In genomic region chr12:18224745-18225144, GRCh38 we compare ENCODE assay signal across 8 cellular contexts. TPM values are rescaled to one million over a fixed set of nuclear protein-coding genes. Genes with fewer than 3 reads are reported as not detected.
DNase-seq lines count a peak whose midpoint lies in the region; ATAC-seq, FAIRE-seq and TF ChIP-seq lines count a peak whose summit lies in the region.

No MANE protein-coding gene starts in this region.

- peak; percentile 18 for DNase-seq in D721Med (ENCODE audit: insufficient read length, low spot score)
- peak; percentile 4 to 65 for DNase-seq in SJCRH30
- DNase-seq in hepatocyte (ENCODE audit: low spot score) = peak; percentile 48
- no peak for DNase-seq in stimulated activated CD4-positive, alpha-beta T cell treated with anti-CD3 and anti-CD28 coated beads, Interleukin-4, amount 100 ng/mL, for 1 hour
- DNase-seq in stimulated activated CD4-positive, alpha-beta T cell treated with anti-CD3 and anti-CD28 coated beads, Interleukin-2, amount 100 ng/mL, for 24 hours = no peak

- H2AFZ ChIP-seq in hepatocyte = no peak overlapping the region

- FAIRE-seq in D721Med (lab: Jason Lieb, UNC) = peak; percentile 96

- H3K9me3 ChIP-seq in SJCRH30 (replicated peaks) = no peaks in the 10 kb centered on the region
- no peaks in the 10 kb centered on the region for H3K9me3 ChIP-seq in hepatocyte (ENCODE audit: low read depth)

- ATAC-seq in HG03108 (IDR thresholded peaks at IDR 0.05; ENCODE audit: unreplicated experiment) (no peak), HG03095 (IDR thresholded peaks at IDR 0.05; ENCODE audit: unreplicated experiment) (no peak)

- no peaks in the 10 kb centered on the region for H3K27me3 ChIP-seq in SJCRH30
- no peaks in the 10 kb centered on the region for H3K27me3 ChIP-seq in hepatocyte

- TF ChIP-seq CTCF in D721Med (IDR thresholded peaks at IDR 0.05; ENCODE audit: insufficient read depth, missing control alignments) (peak; percentile 71), LNCAP (IDR thresholded peaks at IDR 0.05) (peak; percentile 42; the same call in 1 of the 2 replicates), hepatocyte (IDR thresholded peaks at IDR 0.05; ENCODE audit: poor library complexity) (peak; percentile 72)

- H3K36me3 ChIP-seq in SJCRH30 (no peaks in the 10 kb centered on the region), hepatocyte (replicated peaks; ENCODE audit: insufficient read depth, low read depth) (no peaks in the 10 kb centered on the region)

- no peak overlapping the region for H3K4me3 ChIP-seq in SJCRH30
- no peak overlapping the region for H3K4me3 ChIP-seq in hepatocyte

- H3K27ac ChIP-seq in SJCRH30 (no peak overlapping the region), hepatocyte (no peak overlapping the region)

- H3K4me2 ChIP-seq in hepatocyte = no peak overlapping the region

- H4K20me1 ChIP-seq in hepatocyte (ENCODE audit: insufficient read depth, poor library complexity, severe bottlenecking) = no peaks in the 10 kb centered on the region

- no peaks in the 10 kb centered on the region for H3K79me2 ChIP-seq in hepatocyte

- H3K9me2 ChIP-seq in hepatocyte (replicated peaks; ENCODE audit: insufficient read depth) = no peaks in the 10 kb centered on the region

- H3K4me1 ChIP-seq in SJCRH30 = no peaks in the 10 kb centered on the region
- H3K4me1 ChIP-seq in hepatocyte (ENCODE audit: insufficient read depth) = no peaks in the 10 kb centered on the region

RNA-seq across cellular contexts. Expression of gene PIK3C2G, which starts 36.6 kb away (rescaled TPM):
- 0.04 TPM in 1 of 2 replicates, not detected in the other for total RNA-seq in SJCRH30 (2014; rRNA removed; shearing (Covaris generic))
- total RNA-seq in hepatocyte = 6.7 and 7.1 TPM in 2 replicates
- polyA plus RNA-seq in hepatocyte = 3.5 and 5.2 TPM in 2 replicates

Comparison
In these comparisons a context has a peak if more than half of its experiments do, and no peak if none do; other contexts are left out.
1. DNase-seq: peak in D721Med (single experiment), SJCRH30 (2 of 2) and hepatocyte (single experiment); none in stimulated activated CD4-positive, alpha-beta T cell treated with anti-CD3 and anti-CD28 coated beads, Interleukin-4, amount 100 ng/mL, for 1 hour (single experiment) and stimulated activated CD4-positive, alpha-beta T cell treated with anti-CD3 and anti-CD28 coated beads, Interleukin-2, amount 100 ng/mL, for 24 hours (0 of 2).
2. Peak in every context shown above with its lines, with median percentiles within 50 percentile points of each other: CTCF ChIP-seq.